ENCODE assay signal across 8 cellular contexts in the genomic region with DNA sequence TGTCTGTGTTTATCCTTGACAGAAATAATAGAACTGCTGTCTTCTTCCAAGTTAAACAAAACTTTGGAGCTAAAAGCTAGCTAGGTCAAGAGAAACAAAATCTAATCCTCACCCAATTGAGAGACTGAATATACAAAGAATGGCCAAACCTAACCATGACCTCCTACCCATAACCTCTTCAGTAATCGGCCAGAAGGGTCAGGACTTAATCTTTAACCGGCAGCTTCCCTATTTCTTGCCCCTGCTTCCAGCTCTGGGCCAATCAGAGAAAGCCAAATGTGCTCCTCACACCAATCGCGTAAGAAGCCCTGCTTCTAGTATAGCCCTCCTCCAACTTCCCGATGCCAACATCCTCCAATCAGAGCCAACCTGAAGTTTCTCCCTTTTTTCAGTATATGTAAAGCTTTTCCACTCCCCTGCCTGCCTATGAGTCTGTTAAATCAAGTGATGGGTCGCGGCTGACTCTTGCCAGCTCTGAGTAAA. TPM values are rescaled to one million over a fixed set of nuclear protein-coding genes. Genes with fewer than 3 reads are reported as not detected.
DNase-seq lines count a peak whose midpoint lies in the region; ATAC-seq and TF ChIP-seq lines count a peak whose summit lies in the region.

No MANE protein-coding gene starts in this region.

- peaks cover 22% of the 10 kb centered on the region for H4K20me1 ChIP-seq in SK-N-SH (ENCODE audit: insufficient read depth)

- DNase-seq in CMK (ENCODE audit: low read depth) (peak; percentile 89), HPDE6-E6E7 (ENCODE audit: extremely low spot score) (peak; percentile 77), SK-N-SH (peak; percentile 83), head of caudate nucleus (peak; percentile 21 to 92 (median 70)), omental fat pad (ENCODE audit: low spot score) (no peak)
- peak; percentile 68 for DNase-seq in activated naive CD8-positive, alpha-beta T cell treated with anti-CD3 and anti-CD28 coated beads, Interleukin-2, amount 50 U/mL, for 24 hours

- H3K9me2 ChIP-seq in SK-N-SH = no peaks in the 10 kb centered on the region

- H3K4me3 Mint-ChIP-seq in activated naive CD8-positive, alpha-beta T cell treated with anti-CD3 and anti-CD28 coated beads, Interleukin-2, amount 50 U/mL, for 24 hours = peak overlapping the region; percentile 98

- H3K79me2 ChIP-seq in SK-N-SH (ENCODE audit: insufficient read depth) = peaks cover 38% of the 10 kb centered on the region

- H3K27me3 Mint-ChIP-seq in activated naive CD8-positive, alpha-beta T cell treated with anti-CD3 and anti-CD28 coated beads, Interleukin-2, amount 50 U/mL, for 24 hours = no peaks in the 10 kb centered on the region

- H3K9me3 Mint-ChIP-seq in activated naive CD8-positive, alpha-beta T cell treated with anti-CD3 and anti-CD28 coated beads, Interleukin-2, amount 50 U/mL, for 24 hours = no peaks in the 10 kb centered on the region

- H3K36me3 ChIP-seq in SK-N-SH (replicated peaks in 1 of 2; ENCODE audit: control insufficient read depth in 1 of 2, insufficient read depth in 2 of 2, low read length in 1 of 2) (no peaks in the 10 kb centered on the region), thymus (ENCODE audit: control insufficient read depth, insufficient read depth) (no peaks in the 10 kb centered on the region)

- H3K9me3 ChIP-seq in SK-N-SH (no peaks in the 10 kb centered on the region), thymus (ENCODE audit: control insufficient read depth) (peaks cover 1% of the 10 kb centered on the region)

- peak overlapping the region; percentile 100; the same call in 1 of the 2 replicates for H3K9ac ChIP-seq in SK-N-SH

- H3K4me3 ChIP-seq in SK-N-SH (ENCODE audit: low read depth in 2 of 2, low read length in 1 of 2) (peak overlapping the region; percentile 71 to 90), thymus (ENCODE audit: low read length) (peak overlapping the region; percentile 99)

- ATAC-seq in GM19452 (IDR thresholded peaks at IDR 0.05; ENCODE audit: unreplicated experiment) = peak; percentile 54
- peak; percentile 83 for ATAC-seq in activated naive CD8-positive, alpha-beta T cell treated with anti-CD3 and anti-CD28 coated beads, Interleukin-2, amount 50 U/mL, for 24 hours
- ATAC-seq in omental fat pad (ENCODE audit: low FRiP score) = peak; percentile 77

- H3K36me3 Mint-ChIP-seq in activated naive CD8-positive, alpha-beta T cell treated with anti-CD3 and anti-CD28 coated beads, Interleukin-2, amount 50 U/mL, for 24 hours (ENCODE audit: low read depth) = peaks cover 9% of the 10 kb centered on the region

- TF ChIP-seq CTCF in SK-N-SH (IDR thresholded peaks at IDR 0.05) (no peak), omental fat pad (IDR thresholded peaks at IDR 0.05) (no peak)

- TF ChIP-seq EP300 in SK-N-SH (IDR thresholded peaks at IDR 0.05; ENCODE audit: borderline replicate concordance in 1 of 2, low read depth in 1 of 2, low read length in 1 of 2) = no peak

- peak overlapping the region; percentile 96 for H3K27ac Mint-ChIP-seq in activated naive CD8-positive, alpha-beta T cell treated with anti-CD3 and anti-CD28 coated beads, Interleukin-2, amount 50 U/mL, for 24 hours

- peaks cover 4 to 9% of the 10 kb centered on the region in 2 experiments; a peak in 2 of 4 replicates for H3K4me1 ChIP-seq in SK-N-SH (ENCODE audit: control insufficient read depth in 1 of 2, insufficient read depth in 2 of 2, low read depth in 1 of 2, low read length in 1 of 2)
- peaks cover 16% of the 10 kb centered on the region for H3K4me1 ChIP-seq in thymus (ENCODE audit: control insufficient read depth, insufficient read depth, low read length)

- H2AFZ ChIP-seq in SK-N-SH (ENCODE audit: low read depth) = peak overlapping the region; percentile 85

- H3K4me2 ChIP-seq in SK-N-SH = peak overlapping the region; percentile 91

- 6% methylated on average over 7 of the region's 7 CpGs for WGBS in SK-N-SH (ENCODE audit: low lambda C conversion rate)
- 1% methylated on average over 7 of the region's 7 CpGs for WGBS in thymus

- peaks cover 24% of the 10 kb centered on the region for H3K4me1 Mint-ChIP-seq in activated naive CD8-positive, alpha-beta T cell treated with anti-CD3 and anti-CD28 coated beads, Interleukin-2, amount 50 U/mL, for 24 hours

- H3K27me3 ChIP-seq in SK-N-SH (ENCODE audit: insufficient read depth) (no peaks in the 10 kb centered on the region), thymus (ENCODE audit: control insufficient read depth, insufficient read depth) (no peaks in the 10 kb centered on the region)

- intact Hi-C loops in head of caudate nucleus (cut with DNase I) = loop anchor here (10.0 kb wide), 1 partner anchor 112 kb away; no protein-coding TSS in a partner anchor

- no peak for TF ChIP-seq RAD21 in SK-N-SH (IDR thresholded peaks at IDR 0.05; ENCODE audit: low read length)

- POLR2A ChIA-PET in SK-N-SH (lab: Yijun Ruan, JAX) = interaction anchor here (0.6 to 1.9 kb wide), 4 partner anchors 11 to 209 kb away, joined by 3 to 9 read pairs (median 4); no protein-coding TSS in a partner anchor

- peaks cover 11% of the 10 kb centered on the region for H3F3A ChIP-seq in SK-N-SH (replicated peaks; ENCODE audit: insufficient read depth)

- CTCF ChIA-PET in SK-N-SH (lab: Yijun Ruan, JAX) = interaction anchor here (0.8 to 9.5 kb wide), 11 partner anchors 11 to 164 kb away, joined by 3 to 101 read pairs (median 5); a partner anchor contains a TSS

- peak overlapping the region; percentile 96 to 97 for H3K27ac ChIP-seq in SK-N-SH (ENCODE audit: low read depth in 2 of 2, low read length in 1 of 2)
- peak overlapping the region; percentile 100 for H3K27ac ChIP-seq in thymus (ENCODE audit: low read depth)

TF ChIP-seq in SK-N-SH, 30 proteins besides CTCF, POLR2A, EP300 and RAD21 (continues in another document):
- TF ChIP-seq TAF1 (IDR thresholded peaks at IDR 0.05; ENCODE audit: borderline replicate concordance, low read depth, low read length) (peak; percentile 29; the same call in 1 of the 2 replicates), JUND (IDR thresholded peaks at IDR 0.05) (no peak), CHD2 (IDR thresholded peaks at IDR 0.05; ENCODE audit: low read length, partially characterized antibody) (no peak), NRF1 (IDR thresholded peaks at IDR 0.05; ENCODE audit: low read depth, low read length) (no peak), RFX5 (IDR thresholded peaks at IDR 0.05; ENCODE audit: low read length) (peak; percentile 82; the same call in 1 of the 2 replicates), GABPA (IDR thresholded peaks at IDR 0.05; ENCODE audit: low read depth) (no peak), TEAD4 (IDR thresholded peaks at IDR 0.05; ENCODE audit: borderline replicate concordance, insufficient read depth) (no peak), YY1 (IDR thresholded peaks at IDR 0.05; ENCODE audit: low read depth) (no peak; the same call in 1 of the 2 replicates), GATA2 (CRISPR knock-in tag; IDR thresholded peaks at IDR 0.05) (no peak), RCOR1 (IDR thresholded peaks at IDR 0.05; ENCODE audit: low read length) (no peak), MEF2A (IDR thresholded peaks at IDR 0.05; ENCODE audit: borderline replicate concordance, low read depth) (no peak), MXI1 (IDR thresholded peaks at IDR 0.05; ENCODE audit: low read depth, low read length) (no peak), ELF1 (IDR thresholded peaks at IDR 0.05) (peak; percentile 27; the same call in 1 of the 2 replicates)
- TF ChIP-seq, protein P1, sequence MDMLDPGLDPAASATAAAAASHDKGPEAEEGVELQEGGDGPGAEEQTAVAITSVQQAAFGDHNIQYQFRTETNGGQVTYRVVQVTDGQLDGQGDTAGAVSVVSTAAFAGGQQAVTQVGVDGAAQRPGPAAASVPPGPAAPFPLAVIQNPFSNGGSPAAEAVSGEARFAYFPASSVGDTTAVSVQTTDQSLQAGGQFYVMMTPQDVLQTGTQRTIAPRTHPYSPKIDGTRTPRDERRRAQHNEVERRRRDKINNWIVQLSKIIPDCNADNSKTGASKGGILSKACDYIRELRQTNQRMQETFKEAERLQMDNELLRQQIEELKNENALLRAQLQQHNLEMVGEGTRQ (IDR thresholded peaks at IDR 0.05; ENCODE audit: borderline replicate concordance, low read depth, low read length) = no peak
- TF ChIP-seq, protein P2, sequence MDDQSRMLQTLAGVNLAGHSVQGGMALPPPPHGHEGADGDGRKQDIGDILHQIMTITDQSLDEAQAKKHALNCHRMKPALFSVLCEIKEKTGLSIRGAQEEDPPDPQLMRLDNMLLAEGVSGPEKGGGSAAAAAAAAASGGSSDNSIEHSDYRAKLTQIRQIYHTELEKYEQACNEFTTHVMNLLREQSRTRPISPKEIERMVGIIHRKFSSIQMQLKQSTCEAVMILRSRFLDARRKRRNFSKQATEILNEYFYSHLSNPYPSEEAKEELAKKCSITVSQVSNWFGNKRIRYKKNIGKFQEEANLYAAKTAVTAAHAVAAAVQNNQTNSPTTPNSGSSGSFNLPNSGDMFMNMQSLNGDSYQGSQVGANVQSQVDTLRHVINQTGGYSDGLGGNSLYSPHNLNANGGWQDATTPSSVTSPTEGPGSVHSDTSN (IDR thresholded peaks at IDR 0.05) = no peak

RNA-seq across cellular contexts. Expression of a gene that starts 1.7 kb away (rescaled TPM):
- polyA plus RNA-seq in SK-N-SH (2012; rRNA removed) = 7.9 and 13.0 TPM in 2 replicates
- 10.6 and 12.3 TPM in 2 replicates for polyA plus RNA-seq in SK-N-SH (2012; cell fraction: cytosol; rRNA removed)
- polyA plus RNA-seq in SK-N-SH (2012; cell fraction: nucleus; rRNA removed) = 4.6 and 11.1 TPM in 2 replicates
- 100 to 1,000 TPM in 3 of 4 donors, 10 to 100 TPM in 1; 84.5 to 129 (median 108) TPM for total RNA-seq in omental fat pad
- polyA plus RNA-seq in thymus = 54.4 TPM
